ENCODE assay signal across 8 cellular contexts in genomic region chr4:70993181-70994068, GRCh38. TPM values are rescaled to one million over a fixed set of nuclear protein-coding genes. Genes with fewer than 3 reads are reported as not detected.
A peak's percentile ranks its signal among the peaks of the same experiment; 100 is the strongest.
DNase-seq lines count a peak whose midpoint lies in the region; ATAC-seq and TF ChIP-seq lines count a peak whose summit lies in the region.

Gene DCK, plus strand, starts transcription at chr4:70993649. Its CDS starts 187 bp downstream, at chr4:70993836.

- H3K4me3 ChIP-seq in NB4 (ENCODE audit: low read depth, low read length) (peak within 1 kb of the TSS; percentile 84), osteoblast (ENCODE audit: insufficient read depth, low read length) (peak within 1 kb of the TSS; percentile 96), testis (peak within 1 kb of the TSS; percentile 70 to 86)

- no peaks in the 10 kb centered on the region for H3K27me3 Mint-ChIP-seq in glutamatergic neuron (ENCODE audit: unreplicated experiment)

- peak within 1 kb of the TSS; percentile 90 to 93 for H3K27ac Mint-ChIP-seq in activated naive CD4-positive, alpha-beta T cell treated with anti-CD3 and anti-CD28 coated beads, Interleukin-2, amount 50 U/mL, for 72 hours
- H3K27ac Mint-ChIP-seq in glutamatergic neuron (ENCODE audit: unreplicated experiment) = peak within 1 kb of the TSS; percentile 85

- CTCF ChIA-PET in GM10248 (lab: Yijun Ruan, JAX) = interaction anchor here (0.7 to 6.1 kb wide), 5 partner anchors 14 to 355 kb away, joined by 3 to 73 read pairs (median 3); no protein-coding TSS in a partner anchor

- peaks cover 2% of the 10 kb centered on the region for H3K4me1 Mint-ChIP-seq in glutamatergic neuron (ENCODE audit: low read depth, unreplicated experiment)

- peak within 1 kb of the TSS; percentile 93 for H2AFZ ChIP-seq in osteoblast (ENCODE audit: low read length)

- H3K79me2 ChIP-seq in osteoblast (ENCODE audit: insufficient read depth, low read length) = peaks cover 48% of the 10 kb centered on the region

- H3K27ac ChIP-seq in osteoblast (ENCODE audit: low read depth, low read length) (peak within 1 kb of the TSS; percentile 84), testis (peak within 1 kb of the TSS; percentile 82 to 88)

- peak within 1 kb of the TSS; percentile 92 for H3K4me2 ChIP-seq in osteoblast (ENCODE audit: insufficient read depth, low read length)

- peak within 1 kb of the TSS; percentile 91 for H3K4me3 Mint-ChIP-seq in glutamatergic neuron (ENCODE audit: unreplicated experiment)

- H4K20me1 ChIP-seq in osteoblast (ENCODE audit: insufficient read depth, low read length) = no peaks in the 10 kb centered on the region

- H3K9me3 Mint-ChIP-seq in activated naive CD4-positive, alpha-beta T cell treated with anti-CD3 and anti-CD28 coated beads, Interleukin-2, amount 50 U/mL, for 72 hours = no peaks in the 10 kb centered on the region
- H3K9me3 Mint-ChIP-seq in glutamatergic neuron (ENCODE audit: unreplicated experiment) = peaks cover 8% of the 10 kb centered on the region

- WGBS in testis, 2 donors = 0% methylated on average over 16 to 52 of the region's 74 CpGs

- H3K9me3 ChIP-seq in osteoblast (ENCODE audit: low read depth, low read length) (no peaks in the 10 kb centered on the region), testis (no peaks in the 10 kb centered on the region)

- no peak for TF ChIP-seq CTCF in GM10248 (IDR thresholded peaks at IDR 0.05; ENCODE audit: control extremely low read depth, extremely low read depth, low read depth, missing control alignments)
- no peak for TF ChIP-seq CTCF in NB4 (IDR thresholded peaks at IDR 0.05; ENCODE audit: low read depth, low read length)
- no peak for TF ChIP-seq CTCF in glutamatergic neuron (IDR thresholded peaks at IDR 0.05; ENCODE audit: partially characterized antibody, unreplicated experiment)
- TF ChIP-seq CTCF in osteoblast (IDR thresholded peaks at IDR 0.05; ENCODE audit: extremely low read depth, low read depth, low read length) = no peak
- TF ChIP-seq CTCF in testis (IDR thresholded peaks at IDR 0.05) = no peak

- DNase-seq in GM10248 (ENCODE audit: extremely low spot score) = peak; percentile 94
- peak; percentile 95 for DNase-seq in NB4 (ENCODE audit: low read depth)
- peak; percentile 69 for DNase-seq in SKM-1 (lab: John Stamatoyannopoulos, UW; ENCODE audit: unreplicated experiment)
- DNase-seq in activated naive CD4-positive, alpha-beta T cell treated with anti-CD3 and anti-CD28 coated beads, Interleukin-2, amount 50 U/mL, for 72 hours (ENCODE audit: low spot score in 2 of 2) = peak; percentile 90 to 93
- DNase-seq in glutamatergic neuron = peak; percentile 92
- DNase-seq in osteoblast (ENCODE audit: insufficient read length, low spot score, missing footprints) = peak; percentile 97
- peak; percentile 93 for DNase-seq in testis

- H3K36me3 ChIP-seq in osteoblast (ENCODE audit: insufficient read depth, low read length) (peaks cover 2% of the 10 kb centered on the region), testis (ENCODE audit: low read depth, missing control alignments) (no peaks in the 10 kb centered on the region)

- H3K27me3 ChIP-seq in osteoblast (ENCODE audit: insufficient read depth, low read length) (no peaks in the 10 kb centered on the region), testis (no peaks in the 10 kb centered on the region)

- ATAC-seq in HG02571 (IDR thresholded peaks at IDR 0.05; ENCODE audit: unreplicated experiment) = peak; percentile 87
- peak; percentile 92 to 93 for ATAC-seq in activated naive CD4-positive, alpha-beta T cell treated with anti-CD3 and anti-CD28 coated beads, Interleukin-2, amount 50 U/mL, for 72 hours

- H3K4me1 ChIP-seq in osteoblast (ENCODE audit: insufficient read depth, low read length) = peaks cover 19% of the 10 kb centered on the region
- H3K4me1 ChIP-seq in testis = peaks cover 3% of the 10 kb centered on the region

- H3K36me3 Mint-ChIP-seq in activated naive CD4-positive, alpha-beta T cell treated with anti-CD3 and anti-CD28 coated beads, Interleukin-2, amount 50 U/mL, for 72 hours = peaks cover 38 to 46% of the 10 kb centered on the region in 2 donors
- H3K36me3 Mint-ChIP-seq in glutamatergic neuron (ENCODE audit: unreplicated experiment) = no peaks in the 10 kb centered on the region

- POLR2A ChIA-PET in GM10248 (lab: Yijun Ruan, JAX) = interaction anchor here (0.6 to 1.1 kb wide), 3 partner anchors 11 to 155 kb away, joined by 3 to 8 read pairs (median 4); no protein-coding TSS in a partner anchor

- intact Hi-C loops in testis (cut with DNase I; ENCODE audit: low total_unique reads) = no loop called here

- TF ChIP-seq POLR2A in NB4 (IDR thresholded peaks at IDR 0.05; ENCODE audit: extremely low read depth, insufficient read length) (peak; percentile 71), testis (IDR thresholded peaks at IDR 0.05) (no peak)

RNA-seq across cellular contexts. Expression of gene DCK, which starts in this region (rescaled TPM):
- 10 to 100 TPM; 36.6 to 54.2 TPM for total RNA-seq in activated naive CD4-positive, alpha-beta T cell treated with anti-CD3 and anti-CD28 coated beads, Interleukin-2, amount 50 U/mL, for 72 hours
- total RNA-seq in glutamatergic neuron (ENCODE audit: unreplicated experiment) (10.8 TPM), osteoblast (13.8 and 16.5 TPM in 2 replicates), testis (10 to 100 TPM; 12.8 to 14.6 TPM)
- 13.0 TPM for polyA plus RNA-seq in testis (ENCODE audit: insufficient read depth, low read depth, low replicate concordance)

Comparison
In these comparisons a context has a peak if more than half of its experiments do, and no peak if none do; other contexts are left out.
1. Peak in every context shown above with its lines: DNase-seq, ATAC-seq, H3K4me3 ChIP-seq and H3K27ac ChIP-seq.